In the genomic region with DNA sequence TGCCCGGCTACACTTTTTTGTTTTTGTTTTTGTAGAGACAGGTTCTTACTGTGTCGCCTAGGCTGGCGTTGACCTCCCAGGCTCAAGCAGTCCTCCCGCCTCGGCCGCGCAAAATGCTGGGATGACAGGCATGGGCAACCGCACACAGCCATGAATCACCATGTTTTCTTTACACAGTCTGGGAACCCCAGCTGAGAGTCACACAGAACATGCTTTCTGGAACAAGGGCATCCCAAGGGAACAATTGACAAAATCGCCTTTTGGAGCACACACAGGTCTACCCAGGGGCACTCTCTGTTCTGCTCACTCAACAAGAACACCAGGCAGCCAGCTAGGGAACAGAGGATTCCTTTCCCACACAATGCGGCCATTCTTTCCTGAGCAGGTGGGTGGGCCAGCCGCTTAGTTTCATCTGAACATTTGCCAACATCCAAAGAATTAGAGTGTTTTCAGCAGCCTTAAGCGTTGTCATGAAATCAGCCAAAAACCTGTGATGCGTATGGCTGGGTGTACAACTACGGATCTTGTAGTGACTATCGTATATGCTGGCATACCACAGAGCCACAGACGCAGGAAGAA, we compare ENCODE assay signal across 1 cellular context.
TF ChIP-seq lines count a peak whose summit lies in the region.

No MANE protein-coding gene starts in this region.

TF ChIP-seq in GM23338, 12 proteins besides CTCF, POLR2A, EP300 and RAD21 (continued from another document):
- TF ChIP-seq, protein P1, sequence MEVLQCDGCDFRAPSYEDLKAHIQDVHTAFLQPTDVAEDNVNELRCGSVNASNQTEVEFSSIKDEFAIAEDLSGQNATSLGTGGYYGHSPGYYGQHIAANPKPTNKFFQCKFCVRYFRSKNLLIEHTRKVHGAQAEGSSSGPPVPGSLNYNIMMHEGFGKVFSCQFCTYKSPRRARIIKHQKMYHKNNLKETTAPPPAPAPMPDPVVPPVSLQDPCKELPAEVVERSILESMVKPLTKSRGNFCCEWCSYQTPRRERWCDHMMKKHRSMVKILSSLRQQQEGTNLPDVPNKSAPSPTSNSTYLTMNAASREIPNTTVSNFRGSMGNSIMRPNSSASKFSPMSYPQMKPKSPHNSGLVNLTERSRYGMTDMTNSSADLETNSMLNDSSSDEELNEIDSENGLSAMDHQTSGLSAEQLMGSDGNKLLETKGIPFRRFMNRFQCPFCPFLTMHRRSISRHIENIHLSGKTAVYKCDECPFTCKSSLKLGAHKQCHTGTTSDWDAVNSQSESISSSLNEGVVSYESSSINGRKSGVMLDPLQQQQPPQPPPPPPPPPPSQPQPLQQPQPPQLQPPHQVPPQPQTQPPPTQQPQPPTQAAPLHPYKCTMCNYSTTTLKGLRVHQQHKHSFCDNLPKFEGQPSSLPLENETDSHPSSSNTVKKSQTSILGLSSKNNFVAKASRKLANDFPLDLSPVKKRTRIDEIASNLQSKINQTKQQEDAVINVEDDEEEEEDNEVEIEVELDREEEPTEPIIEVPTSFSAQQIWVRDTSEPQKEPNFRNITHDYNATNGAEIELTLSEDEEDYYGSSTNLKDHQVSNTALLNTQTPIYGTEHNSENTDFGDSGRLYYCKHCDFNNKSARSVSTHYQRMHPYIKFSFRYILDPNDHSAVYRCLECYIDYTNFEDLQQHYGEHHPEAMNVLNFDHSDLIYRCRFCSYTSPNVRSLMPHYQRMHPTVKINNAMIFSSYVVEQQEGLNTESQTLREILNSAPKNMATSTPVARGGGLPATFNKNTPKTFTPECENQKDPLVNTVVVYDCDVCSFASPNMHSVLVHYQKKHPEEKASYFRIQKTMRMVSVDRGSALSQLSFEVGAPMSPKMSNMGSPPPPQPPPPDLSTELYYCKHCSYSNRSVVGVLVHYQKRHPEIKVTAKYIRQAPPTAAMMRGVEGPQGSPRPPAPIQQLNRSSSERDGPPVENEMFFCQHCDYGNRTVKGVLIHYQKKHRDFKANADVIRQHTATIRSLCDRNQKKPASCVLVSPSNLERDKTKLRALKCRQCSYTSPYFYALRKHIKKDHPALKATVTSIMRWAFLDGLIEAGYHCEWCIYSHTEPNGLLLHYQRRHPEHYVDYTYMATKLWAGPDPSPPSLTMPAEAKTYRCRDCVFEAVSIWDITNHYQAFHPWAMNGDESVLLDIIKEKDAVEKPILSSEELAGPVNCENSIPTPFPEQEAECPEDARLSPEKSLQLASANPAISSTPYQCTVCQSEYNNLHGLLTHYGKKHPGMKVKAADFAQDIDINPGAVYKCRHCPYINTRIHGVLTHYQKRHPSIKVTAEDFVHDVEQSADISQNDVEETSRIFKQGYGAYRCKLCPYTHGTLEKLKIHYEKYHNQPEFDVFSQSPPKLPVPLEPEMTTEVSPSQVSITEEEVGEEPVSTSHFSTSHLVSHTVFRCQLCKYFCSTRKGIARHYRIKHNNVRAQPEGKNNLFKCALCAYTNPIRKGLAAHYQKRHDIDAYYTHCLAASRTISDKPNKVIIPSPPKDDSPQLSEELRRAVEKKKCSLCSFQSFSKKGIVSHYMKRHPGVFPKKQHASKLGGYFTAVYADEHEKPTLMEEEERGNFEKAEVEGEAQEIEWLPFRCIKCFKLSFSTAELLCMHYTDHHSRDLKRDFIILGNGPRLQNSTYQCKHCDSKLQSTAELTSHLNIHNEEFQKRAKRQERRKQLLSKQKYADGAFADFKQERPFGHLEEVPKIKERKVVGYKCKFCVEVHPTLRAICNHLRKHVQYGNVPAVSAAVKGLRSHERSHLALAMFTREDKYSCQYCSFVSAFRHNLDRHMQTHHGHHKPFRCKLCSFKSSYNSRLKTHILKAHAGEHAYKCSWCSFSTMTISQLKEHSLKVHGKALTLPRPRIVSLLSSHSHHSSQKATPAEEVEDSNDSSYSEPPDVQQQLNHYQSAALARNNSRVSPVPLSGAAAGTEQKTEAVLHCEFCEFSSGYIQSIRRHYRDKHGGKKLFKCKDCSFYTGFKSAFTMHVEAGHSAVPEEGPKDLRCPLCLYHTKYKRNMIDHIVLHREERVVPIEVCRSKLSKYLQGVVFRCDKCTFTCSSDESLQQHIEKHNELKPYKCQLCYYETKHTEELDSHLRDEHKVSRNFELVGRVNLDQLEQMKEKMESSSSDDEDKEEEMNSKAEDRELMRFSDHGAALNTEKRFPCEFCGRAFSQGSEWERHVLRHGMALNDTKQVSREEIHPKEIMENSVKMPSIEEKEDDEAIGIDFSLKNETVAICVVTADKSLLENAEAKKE (CRISPR knock-in tag; IDR thresholded peaks at IDR 0.05), result no peak
- TF ChIP-seq, protein P2, sequence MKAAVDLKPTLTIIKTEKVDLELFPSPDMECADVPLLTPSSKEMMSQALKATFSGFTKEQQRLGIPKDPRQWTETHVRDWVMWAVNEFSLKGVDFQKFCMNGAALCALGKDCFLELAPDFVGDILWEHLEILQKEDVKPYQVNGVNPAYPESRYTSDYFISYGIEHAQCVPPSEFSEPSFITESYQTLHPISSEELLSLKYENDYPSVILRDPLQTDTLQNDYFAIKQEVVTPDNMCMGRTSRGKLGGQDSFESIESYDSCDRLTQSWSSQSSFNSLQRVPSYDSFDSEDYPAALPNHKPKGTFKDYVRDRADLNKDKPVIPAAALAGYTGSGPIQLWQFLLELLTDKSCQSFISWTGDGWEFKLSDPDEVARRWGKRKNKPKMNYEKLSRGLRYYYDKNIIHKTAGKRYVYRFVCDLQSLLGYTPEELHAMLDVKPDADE (IDR thresholded peaks at IDR 0.05), result no peak
- no peak for TF ChIP-seq JUNB (IDR thresholded peaks at IDR 0.05; ENCODE audit: unreplicated experiment)
- no peak for TF ChIP-seq CREB1 (CRISPR knock-in tag; IDR thresholded peaks at IDR 0.05; ENCODE audit: low read depth)
- no peak for TF ChIP-seq ZNF331 (CRISPR knock-in tag; IDR thresholded peaks at IDR 0.05; ENCODE audit: low read depth)
